Comparison of ENCODE assay signal across 22 cellular contexts in genomic region chr17:61026818-61027217, GRCh38.
DNase-seq lines count a peak whose midpoint lies in the region; ATAC-seq, FAIRE-seq and TF ChIP-seq lines count a peak whose summit lies in the region.
"Had no signal": no experiment of that assay in that cellular context is flagged by ENCODE, and none has a peak within 500 bp of the region (broad histone marks: within the 10 kb centered on the region; RNA-seq: fewer than 3 reads in every experiment).

No MANE protein-coding gene starts in this region.

- no peaks in the 10 kb centered on the region for H3K9me2 ChIP-seq in SK-N-SH

- TF ChIP-seq POLR2A in A549 (IDR thresholded peaks at IDR 0.05; ENCODE audit: low read length): no peak

- peaks cover 0 to 2% of the 10 kb centered on the region in 2 experiments for H3K36me3 ChIP-seq in SK-N-SH (replicated peaks in 1 of 2; ENCODE audit: control insufficient read depth in 1 of 2, insufficient read depth in 2 of 2, low read length in 1 of 2)
- H3K36me3 ChIP-seq: HAP-1 had no signal

- CTCF ChIA-PET in A549 (lab: Yijun Ruan, JAX): interaction anchor here (1.1 kb wide), 1 partner anchor 79 kb away, joined by 4 read pairs; no protein-coding TSS in a partner anchor
- CTCF ChIA-PET in SK-N-SH (lab: Yijun Ruan, JAX): interaction anchor here (0.8 kb wide), 1 partner anchor 9 kb away, joined by 3 read pairs; no protein-coding TSS in a partner anchor

- H3K4me1 Mint-ChIP-seq in mesothelial cell of epicardium: peaks cover 23% of the 10 kb centered on the region

- peaks cover 2% of the 10 kb centered on the region for H3K36me3 Mint-ChIP-seq in mesothelial cell of epicardium

- intact Hi-C loops in sciatic nerve (cut with DNase I): no loop called here
- intact Hi-C loops in Right ventricle myocardium inferior (cut with DNase I): no loop called here

- 88% methylated on average over 3 of the region's 3 CpGs for WGBS in A549 (ENCODE audit: missing lambda C conversion rate)
- WGBS in SK-N-SH (ENCODE audit: low lambda C conversion rate): 96% methylated on average over 3 of the region's 3 CpGs

- ATAC-seq in A549: no peak
- peak; percentile 48 for ATAC-seq in GM18907 (IDR thresholded peaks at IDR 0.05; ENCODE audit: unreplicated experiment)
- peak; percentile 56 for ATAC-seq in HG03108 (IDR thresholded peaks at IDR 0.05; ENCODE audit: unreplicated experiment)
- ATAC-seq in sciatic nerve: no peak
- ATAC-seq in Right ventricle myocardium inferior: no peak
- no peak for ATAC-seq in GM18517 (IDR thresholded peaks at IDR 0.05; ENCODE audit: unreplicated experiment)

- H3K4me1 ChIP-seq in A549 (no peaks in the 10 kb centered on the region), SK-N-SH (ENCODE audit: control insufficient read depth in 1 of 2, insufficient read depth in 2 of 2, low read depth in 1 of 2, low read length in 1 of 2) (no peaks in the 10 kb centered on the region; a peak in 1 of 4 replicates)

- H2AFZ ChIP-seq in SK-N-SH (ENCODE audit: low read depth): no peak overlapping the region

- H3K9me3 ChIP-seq in A549 (no peaks in the 10 kb centered on the region), SK-N-SH (no peaks in the 10 kb centered on the region)
- H3K9me3 ChIP-seq: HAP-1 had no signal

- no peaks in the 10 kb centered on the region for H3K79me2 ChIP-seq in SK-N-SH (ENCODE audit: insufficient read depth)

- H3K4me3 Mint-ChIP-seq in mesothelial cell of epicardium: no peak overlapping the region
- H3K4me3 Mint-ChIP-seq: CD4-positive, alpha-beta memory T cell; HFFc6 had no signal

- no peaks in the 10 kb centered on the region for H4K20me1 ChIP-seq in SK-N-SH (ENCODE audit: insufficient read depth)

- TF ChIP-seq EP300 in A549 (IDR thresholded peaks at IDR 0.05) (no peak), SK-N-SH (IDR thresholded peaks at IDR 0.05; ENCODE audit: borderline replicate concordance in 1 of 2, low read depth in 1 of 2, low read length in 1 of 2) (no peak)

- DNase-seq in A549 (ENCODE audit: low read depth in 1 of 2, low spot score in 1 of 2): no peak
- no peak for DNase-seq in mesothelial cell of epicardium (ENCODE audit: low spot score in 2 of 2, unreplicated experiment in 2 of 2)
- DNase-seq in sciatic nerve (ENCODE audit: low spot score): no peak
- no peak for DNase-seq in SK-N-SH
- DNase-seq in Right ventricle myocardium inferior (ENCODE audit: missing footprints): no peak
- DNase-seq: ACHN; C1 segment of cervical spinal cord; Calu3; CD4-positive, alpha-beta memory T cell; COR-L47; DMS53; DMS79 treated with DMSO at 0.1 percent for 48 hours; GF-D8; GOT3; HFFc6 had no signal

- no peak for TF ChIP-seq CTCF in A549 (IDR thresholded peaks at IDR 0.05)
- no peak for TF ChIP-seq CTCF in mesothelial cell of epicardium (IDR thresholded peaks at IDR 0.05; ENCODE audit: unreplicated experiment)
- no peak for TF ChIP-seq CTCF in SK-N-SH (IDR thresholded peaks at IDR 0.05)

- H3K4me2 ChIP-seq in A549 (no peak overlapping the region), SK-N-SH (no peak overlapping the region)

- no peaks in the 10 kb centered on the region for H3K27me3 Mint-ChIP-seq in mesothelial cell of epicardium (ENCODE audit: low read depth)

- H3F3A ChIP-seq in SK-N-SH (replicated peaks; ENCODE audit: insufficient read depth): no peaks in the 10 kb centered on the region

- FAIRE-seq in A549 (lab: Jason Lieb, UNC): peak; percentile 84
- FAIRE-seq: GM12892, H54 had no signal

- POLR2A ChIA-PET in A549 (lab: Yijun Ruan, JAX) (no interaction called here), SK-N-SH (lab: Yijun Ruan, JAX) (no interaction called here)

- no peaks in the 10 kb centered on the region for H3K27me3 ChIP-seq in SK-N-SH (ENCODE audit: insufficient read depth)

- H3K27ac ChIP-seq in A549 (no peak overlapping the region), SK-N-SH (ENCODE audit: low read depth in 2 of 2, low read length in 1 of 2) (no peak overlapping the region)
- H3K27ac ChIP-seq: 22Rv1 had no signal

- no peak overlapping the region for H3K9ac ChIP-seq in SK-N-SH

- TF ChIP-seq RAD21 in A549 (conservative IDR thresholded peaks at IDR 0.05 in 1 of 2, IDR thresholded peaks at IDR 0.05 in 1 of 2) (no peak), SK-N-SH (IDR thresholded peaks at IDR 0.05; ENCODE audit: low read length) (no peak)

- H3K4me3 ChIP-seq in A549 (no peak overlapping the region), SK-N-SH (ENCODE audit: low read depth in 2 of 2, low read length in 1 of 2) (no peak overlapping the region)
- H3K4me3 ChIP-seq: HAP-1 had no signal

- peaks cover 5% of the 10 kb centered on the region for H3K9me3 Mint-ChIP-seq in mesothelial cell of epicardium
- H3K9me3 Mint-ChIP-seq: CD4-positive, alpha-beta memory T cell; HFFc6 had no signal

- peak overlapping the region; percentile 47 for H3K27ac Mint-ChIP-seq in mesothelial cell of epicardium
- H3K27ac Mint-ChIP-seq: CD4-positive, alpha-beta memory T cell; HFFc6 had no signal

TF ChIP-seq in A549, 52 proteins besides CTCF, POLR2A, EP300 and RAD21:
- TF ChIP-seq CBX2 (IDR thresholded peaks at IDR 0.05; ENCODE audit: borderline replicate concordance, low read depth) (no peak), ELK1 (IDR thresholded peaks at IDR 0.05; ENCODE audit: low read depth, low read length) (no peak)

TF ChIP-seq in SK-N-SH, 30 proteins besides CTCF, POLR2A, EP300 and RAD21:
- TF ChIP-seq TCF12 (IDR thresholded peaks at IDR 0.05): no peak

Comparison
In these comparisons a context has a peak if more than half of its experiments do, and no peak if none do; other contexts are left out.
1. ATAC-seq: peak in GM18907 (single experiment) and HG03108 (single experiment); none in A549 (0 of 2), sciatic nerve (single experiment), Right ventricle myocardium inferior (single experiment) and GM18517 (single experiment).